In the genomic region with DNA sequence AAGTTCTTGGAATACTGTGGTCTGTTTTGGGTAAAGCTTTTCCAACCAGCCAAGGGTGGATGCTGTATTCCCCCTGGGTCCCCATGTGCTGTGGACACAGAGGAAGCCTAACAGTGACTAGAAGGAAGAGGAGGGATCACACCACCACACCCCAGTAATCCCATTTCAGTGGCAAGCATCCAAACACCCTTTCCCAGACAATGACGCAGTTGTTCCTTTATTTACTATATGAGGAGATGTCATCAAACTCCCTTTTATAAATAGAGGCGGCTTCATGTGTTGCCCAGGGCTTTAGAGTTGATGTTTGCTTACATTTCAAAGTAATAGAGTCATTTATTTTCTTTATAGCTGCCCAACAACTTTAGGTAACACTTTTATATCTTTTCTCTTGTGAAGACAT, we compare ENCODE assay signal across 27 cellular contexts.
DNase-seq lines count a peak whose midpoint lies in the region; ATAC-seq and TF ChIP-seq lines count a peak whose summit lies in the region.
"Had no signal": no experiment of that assay in that cellular context is flagged by ENCODE, and none has a peak within 500 bp of the region (broad histone marks: within the 10 kb centered on the region; RNA-seq: fewer than 3 reads in every experiment).

No MANE protein-coding gene starts in this region.

- peaks cover 11% of the 10 kb centered on the region; the same call in 1 of the 2 replicates for H3K9me3 ChIP-seq in PC-3 (ENCODE audit: low read length)
- H3K9me3 ChIP-seq: uterus had no signal

- no peak overlapping the region for H3K4me3 Mint-ChIP-seq in stimulated activated effector memory CD8-positive, alpha-beta T cell treated with anti-CD3 and anti-CD28 coated beads, Interleukin-12 subunit alpha, Interleukin-12 subunit beta, amount 100 ng/mL, for 72 hours
- no peak overlapping the region for H3K4me3 Mint-ChIP-seq in activated naive CD8-positive, alpha-beta T cell treated with anti-CD3 and anti-CD28 coated beads for 36 hours
- H3K4me3 Mint-ChIP-seq: activated CD4-positive, alpha-beta memory T cell treated with anti-CD3 and anti-CD28 coated beads, Interleukin-2, amount 10 ng/mL, durations not matched to agents 7 days and 5 days; central memory CD8-positive, alpha-beta T cell; nephron had no signal

- no peaks in the 10 kb centered on the region for H3K79me2 ChIP-seq in PC-3 (ENCODE audit: low read length)
- H3K79me2 ChIP-seq: parathyroid adenoma had no signal

- H3K4me2 ChIP-seq in PC-3 (ENCODE audit: low read length), result no peak overlapping the region

- H3K27ac Mint-ChIP-seq in stimulated activated effector memory CD8-positive, alpha-beta T cell treated with anti-CD3 and anti-CD28 coated beads, Interleukin-12 subunit alpha, Interleukin-12 subunit beta, amount 100 ng/mL, for 72 hours, result no peak overlapping the region
- no peak overlapping the region for H3K27ac Mint-ChIP-seq in activated naive CD8-positive, alpha-beta T cell treated with anti-CD3 and anti-CD28 coated beads for 36 hours
- H3K27ac Mint-ChIP-seq: activated CD4-positive, alpha-beta memory T cell treated with anti-CD3 and anti-CD28 coated beads, Interleukin-2, amount 10 ng/mL, durations not matched to agents 7 days and 5 days; nephron had no signal

- no peaks in the 10 kb centered on the region for H3K27me3 ChIP-seq in PC-3 (ENCODE audit: low read length)
- H3K27me3 ChIP-seq: uterus had no signal

- no TSS peak for BruUV-seq in PC-3 (replicated peaks; lab: Mats Ljungman, UMichigan)

- TF ChIP-seq CTCF in PC-3 (conservative IDR thresholded peaks at IDR 0.05; ENCODE audit: low read depth, low read length), result no peak

- no peaks in the 10 kb centered on the region for H3K9me3 Mint-ChIP-seq in stimulated activated effector memory CD8-positive, alpha-beta T cell treated with anti-CD3 and anti-CD28 coated beads, Interleukin-12 subunit alpha, Interleukin-12 subunit beta, amount 100 ng/mL, for 72 hours
- H3K9me3 Mint-ChIP-seq in activated naive CD8-positive, alpha-beta T cell treated with anti-CD3 and anti-CD28 coated beads for 36 hours, result no peaks in the 10 kb centered on the region
- H3K9me3 Mint-ChIP-seq: activated CD4-positive, alpha-beta memory T cell treated with anti-CD3 and anti-CD28 coated beads, Interleukin-2, amount 10 ng/mL, durations not matched to agents 7 days and 5 days; nephron had no signal

- H3K9me2 ChIP-seq in PC-3 (replicated peaks; ENCODE audit: low read length), result no peaks in the 10 kb centered on the region

- H3K4me1 Mint-ChIP-seq in stimulated activated effector memory CD8-positive, alpha-beta T cell treated with anti-CD3 and anti-CD28 coated beads, Interleukin-12 subunit alpha, Interleukin-12 subunit beta, amount 100 ng/mL, for 72 hours, result no peaks in the 10 kb centered on the region
- H3K4me1 Mint-ChIP-seq in activated naive CD8-positive, alpha-beta T cell treated with anti-CD3 and anti-CD28 coated beads for 36 hours, result no peaks in the 10 kb centered on the region
- H3K4me1 Mint-ChIP-seq: activated CD4-positive, alpha-beta memory T cell treated with anti-CD3 and anti-CD28 coated beads, Interleukin-2, amount 10 ng/mL, durations not matched to agents 7 days and 5 days; central memory CD8-positive, alpha-beta T cell; nephron had no signal

- no peaks in the 10 kb centered on the region for H3K4me1 ChIP-seq in PC-3 (ENCODE audit: insufficient read depth, low read length)
- H3K4me1 ChIP-seq: parathyroid adenoma, uterus had no signal

- H3K36me3 Mint-ChIP-seq in stimulated activated effector memory CD8-positive, alpha-beta T cell treated with anti-CD3 and anti-CD28 coated beads, Interleukin-12 subunit alpha, Interleukin-12 subunit beta, amount 100 ng/mL, for 72 hours, result no peaks in the 10 kb centered on the region
- H3K36me3 Mint-ChIP-seq in activated naive CD8-positive, alpha-beta T cell treated with anti-CD3 and anti-CD28 coated beads for 36 hours, result no peaks in the 10 kb centered on the region

- H2AFZ ChIP-seq in PC-3 (ENCODE audit: low read length), result no peak overlapping the region
- H2AFZ ChIP-seq: parathyroid adenoma had no signal

- no peaks in the 10 kb centered on the region for H3K27me3 Mint-ChIP-seq in activated naive CD8-positive, alpha-beta T cell treated with anti-CD3 and anti-CD28 coated beads for 36 hours
- H3K27me3 Mint-ChIP-seq: activated CD4-positive, alpha-beta memory T cell treated with anti-CD3 and anti-CD28 coated beads, Interleukin-2, amount 10 ng/mL, durations not matched to agents 7 days and 5 days; central memory CD8-positive, alpha-beta T cell had no signal

- CTCF ChIA-PET in PC-3 (lab: Charles Lee), result no interaction called here

- H3K9ac ChIP-seq in PC-3 (ENCODE audit: low read length), result no peak overlapping the region
- H3K9ac ChIP-seq: parathyroid adenoma had no signal

- H3K36me3 ChIP-seq in PC-3 (ENCODE audit: low read depth, low read length), result no peaks in the 10 kb centered on the region
- H3K36me3 ChIP-seq: uterus had no signal

- POLR2A ChIA-PET in PC-3 (lab: Charles Lee; ENCODE audit: unreplicated experiment), result no interaction called here

- DNase-seq in COLO829 (ENCODE audit: low spot score), result peak; percentile 13
- DNase-seq in HT1080 (ENCODE audit: low read depth), result peak; percentile 55
- DNase-seq in PC-3, result peak; percentile 1
- peak; percentile 80 for DNase-seq in foreskin melanocyte
- DNase-seq in stimulated activated effector memory CD8-positive, alpha-beta T cell treated with anti-CD3 and anti-CD28 coated beads, Interleukin-12 subunit alpha, Interleukin-12 subunit beta, amount 100 ng/mL, for 72 hours (ENCODE audit: low spot score in 2 of 2), result no peak
- no peak for DNase-seq in activated naive CD8-positive, alpha-beta T cell treated with anti-CD3 and anti-CD28 coated beads for 36 hours
- DNase-seq: ACHN; activated CD4-positive, alpha-beta memory T cell treated with anti-CD3 and anti-CD28 coated beads, Interleukin-2, amount 10 ng/mL, durations not matched to agents 7 days and 5 days; activated CD4-positive, CD25-positive, alpha-beta regulatory T cell; activated naive CD4-positive, alpha-beta T cell; activated T-cell treated with anti-CD3 and anti-CD28 coated beads, Interleukin-2, amount 50 U/mL, for 1 hour; anterior cingulate cortex; GDM1; NCI-H187 treated with DMSO at 0.1 percent for 48 hours; NCI-H524 treated with DMSO at 0.1 percent for 48 hours; substantia nigra; T-helper 9 cell; uterus had no signal

- H3K27ac ChIP-seq in PC-3 (ENCODE audit: low read length), result no peak overlapping the region
- H3K27ac ChIP-seq: C4-2B, parathyroid adenoma, SK-N-MC, uterus had no signal

- no peaks in the 10 kb centered on the region for H3F3A ChIP-seq in PC-3 (ENCODE audit: low read length, unreplicated experiment)

- H3K4me3 ChIP-seq in PC-3 (ENCODE audit: low read length), result no peak overlapping the region
- H3K4me3 ChIP-seq: SK-N-MC, uterus had no signal

- H4K20me1 ChIP-seq in PC-3 (ENCODE audit: low read length), result no peaks in the 10 kb centered on the region

- intact Hi-C loops in PC-3 (cut with micrococcal nuclease), result no loop called here

- ATAC-seq in PC-3 (no peak), GM21367 (IDR thresholded peaks at IDR 0.05; ENCODE audit: unreplicated experiment) (no peak), SK-N-SH treated with all-trans-retinoic acid at 6 μM for 48 hours (no peak)
- ATAC-seq in stimulated activated effector memory CD8-positive, alpha-beta T cell treated with anti-CD3 and anti-CD28 coated beads, Interleukin-12 subunit alpha, Interleukin-12 subunit beta, amount 100 ng/mL, for 72 hours, result no peak
- ATAC-seq: esophagus mucosa, sciatic nerve had no signal

TF ChIP-seq in SK-N-SH treated with all-trans-retinoic acid at 6 μM for 48 hours, 23 proteins besides CTCF, POLR2A, EP300 and RAD21 (continues in another document):
- no peak for TF ChIP-seq CSRNP3 (CRISPR knock-in tag; IDR thresholded peaks at IDR 0.05)
- TF ChIP-seq ZNF8 (CRISPR knock-in tag; IDR thresholded peaks at IDR 0.05), result no peak
- TF ChIP-seq RARB (CRISPR knock-in tag; IDR thresholded peaks at IDR 0.05), result no peak
- TF ChIP-seq ZC3H10 (CRISPR knock-in tag; IDR thresholded peaks at IDR 0.05), result no peak
- TF ChIP-seq, protein P1, sequence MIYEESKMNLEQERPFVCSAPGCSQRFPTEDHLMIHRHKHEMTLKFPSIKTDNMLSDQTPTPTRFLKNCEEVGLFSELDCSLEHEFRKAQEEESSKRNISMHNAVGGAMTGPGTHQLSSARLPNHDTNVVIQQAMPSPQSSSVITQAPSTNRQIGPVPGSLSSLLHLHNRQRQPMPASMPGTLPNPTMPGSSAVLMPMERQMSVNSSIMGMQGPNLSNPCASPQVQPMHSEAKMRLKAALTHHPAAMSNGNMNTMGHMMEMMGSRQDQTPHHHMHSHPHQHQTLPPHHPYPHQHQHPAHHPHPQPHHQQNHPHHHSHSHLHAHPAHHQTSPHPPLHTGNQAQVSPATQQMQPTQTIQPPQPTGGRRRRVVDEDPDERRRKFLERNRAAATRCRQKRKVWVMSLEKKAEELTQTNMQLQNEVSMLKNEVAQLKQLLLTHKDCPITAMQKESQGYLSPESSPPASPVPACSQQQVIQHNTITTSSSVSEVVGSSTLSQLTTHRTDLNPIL (CRISPR knock-in tag; IDR thresholded peaks at IDR 0.05; ENCODE audit: low read depth), result no peak
- TF ChIP-seq, protein P2, sequence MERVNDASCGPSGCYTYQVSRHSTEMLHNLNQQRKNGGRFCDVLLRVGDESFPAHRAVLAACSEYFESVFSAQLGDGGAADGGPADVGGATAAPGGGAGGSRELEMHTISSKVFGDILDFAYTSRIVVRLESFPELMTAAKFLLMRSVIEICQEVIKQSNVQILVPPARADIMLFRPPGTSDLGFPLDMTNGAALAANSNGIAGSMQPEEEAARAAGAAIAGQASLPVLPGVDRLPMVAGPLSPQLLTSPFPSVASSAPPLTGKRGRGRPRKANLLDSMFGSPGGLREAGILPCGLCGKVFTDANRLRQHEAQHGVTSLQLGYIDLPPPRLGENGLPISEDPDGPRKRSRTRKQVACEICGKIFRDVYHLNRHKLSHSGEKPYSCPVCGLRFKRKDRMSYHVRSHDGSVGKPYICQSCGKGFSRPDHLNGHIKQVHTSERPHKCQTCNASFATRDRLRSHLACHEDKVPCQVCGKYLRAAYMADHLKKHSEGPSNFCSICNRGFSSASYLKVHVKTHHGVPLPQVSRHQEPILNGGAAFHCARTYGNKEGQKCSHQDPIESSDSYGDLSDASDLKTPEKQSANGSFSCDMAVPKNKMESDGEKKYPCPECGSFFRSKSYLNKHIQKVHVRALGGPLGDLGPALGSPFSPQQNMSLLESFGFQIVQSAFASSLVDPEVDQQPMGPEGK (CRISPR knock-in tag; IDR thresholded peaks at IDR 0.05; ENCODE audit: borderline replicate concordance), result no peak

Comparison
In these comparisons a context has a peak if more than half of its experiments do, and no peak if none do; other contexts are left out.
1. DNase-seq: peak in COLO829 (single experiment), HT1080 (single experiment), PC-3 (single experiment) and foreskin melanocyte (single experiment); none in stimulated activated effector memory CD8-positive, alpha-beta T cell treated with anti-CD3 and anti-CD28 coated beads, Interleukin-12 subunit alpha, Interleukin-12 subunit beta, amount 100 ng/mL, for 72 hours (0 of 2) and activated naive CD8-positive, alpha-beta T cell treated with anti-CD3 and anti-CD28 coated beads for 36 hours (single experiment).